ENCODE assay signal across 1 cellular context in the genomic region with DNA sequence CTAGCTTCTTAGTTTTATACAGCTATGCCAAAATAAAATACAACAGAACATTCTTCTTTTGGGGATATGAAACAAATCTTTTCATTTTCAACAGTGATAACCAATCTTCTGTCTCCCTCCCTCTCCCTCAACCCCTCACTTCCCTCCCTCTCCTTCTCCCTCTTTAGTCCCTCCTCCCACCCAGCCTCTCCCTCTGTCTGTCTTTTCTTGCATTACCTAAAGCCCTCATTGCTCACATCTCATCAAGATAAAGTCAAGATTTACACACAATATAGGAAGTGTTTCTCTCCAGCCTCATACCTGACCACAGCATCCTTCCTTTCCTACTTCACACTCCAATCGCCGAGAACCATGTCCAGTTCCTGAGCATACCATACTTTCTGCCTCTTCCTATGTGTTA.
TF ChIP-seq lines count a peak whose summit lies in the region.

No MANE protein-coding gene starts in this region.

TF ChIP-seq in IMR-90, 13 proteins besides CTCF, POLR2A, EP300 and RAD21 (continued from another document):
- TF ChIP-seq, protein P1, sequence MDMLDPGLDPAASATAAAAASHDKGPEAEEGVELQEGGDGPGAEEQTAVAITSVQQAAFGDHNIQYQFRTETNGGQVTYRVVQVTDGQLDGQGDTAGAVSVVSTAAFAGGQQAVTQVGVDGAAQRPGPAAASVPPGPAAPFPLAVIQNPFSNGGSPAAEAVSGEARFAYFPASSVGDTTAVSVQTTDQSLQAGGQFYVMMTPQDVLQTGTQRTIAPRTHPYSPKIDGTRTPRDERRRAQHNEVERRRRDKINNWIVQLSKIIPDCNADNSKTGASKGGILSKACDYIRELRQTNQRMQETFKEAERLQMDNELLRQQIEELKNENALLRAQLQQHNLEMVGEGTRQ (IDR thresholded peaks at IDR 0.05; ENCODE audit: low read depth, low read length) = no peak
- TF ChIP-seq RCOR1 (IDR thresholded peaks at IDR 0.05; ENCODE audit: insufficient replicate concordance, low read length) (no peak), MAZ (IDR thresholded peaks at IDR 0.05; ENCODE audit: borderline replicate concordance, low read depth, low read length) (no peak), MAFK (IDR thresholded peaks at IDR 0.05; ENCODE audit: low read depth, low read length) (no peak), CHD1 (IDR thresholded peaks at IDR 0.05; ENCODE audit: low read depth, low read length) (no peak), FOS (IDR thresholded peaks at IDR 0.05; ENCODE audit: low read depth, low read length) (no peak), CEBPB (IDR thresholded peaks at IDR 0.05; ENCODE audit: low read depth, low read length) (no peak), BHLHE40 (IDR thresholded peaks at IDR 0.05; ENCODE audit: low read depth, low read length) (no peak), MXI1 (IDR thresholded peaks at IDR 0.05; ENCODE audit: borderline replicate concordance, low read depth, low read length) (no peak), RFX5 (IDR thresholded peaks at IDR 0.05; ENCODE audit: low read depth, low read length) (no peak)
TF ChIP-seq in IMR-90: peak in this region for 0.
